Comparison of ENCODE assay signal across 22 cellular contexts in genomic region chr12:130139971-130140547, GRCh38. TPM values are rescaled to one million over a fixed set of nuclear protein-coding genes. Genes with fewer than 3 reads are reported as not detected.
DNase-seq lines count a peak whose midpoint lies in the region; ATAC-seq and TF ChIP-seq lines count a peak whose summit lies in the region.
"Had no signal": no experiment of that assay in that cellular context is flagged by ENCODE, and none has a peak within 500 bp of the region (broad histone marks: within the 10 kb centered on the region; RNA-seq: fewer than 3 reads in every experiment).

No MANE protein-coding gene starts in this region.

- H3K4me3 ChIP-seq in vagina (no peak overlapping the region), upper lobe of left lung (no peak overlapping the region)
- H3K4me3 ChIP-seq: SJSA1 had no signal

- H3K4me1 Mint-ChIP-seq in activated CD4-positive, alpha-beta memory T cell treated with anti-CD3 and anti-CD28 coated beads, Interleukin-2, amount 10 ng/mL, durations not matched to agents 7 days and 5 days, result no peaks in the 10 kb centered on the region
- H3K4me1 Mint-ChIP-seq: B cell had no signal

- peak; percentile 6 for DNase-seq in M059J (ENCODE audit: low read depth)
- peak; percentile 50 for DNase-seq in mucosa of gallbladder (ENCODE audit: low spot score)
- DNase-seq in vagina (ENCODE audit: extremely low spot score in 2 of 2), result no peak
- no peak for DNase-seq in activated CD4-positive, alpha-beta memory T cell treated with anti-CD3 and anti-CD28 coated beads, Interleukin-2, amount 10 ng/mL, durations not matched to agents 7 days and 5 days
- DNase-seq in superior temporal gyrus (ENCODE audit: extremely low spot score), result no peak
- DNase-seq in upper lobe of left lung, result no peak
- DNase-seq: CD8-positive, alpha-beta T cell; DMS 273 treated with DMSO at 0.1 percent for 48 hours; DMS79; GF-D8; NCI-H1092 treated with DMSO at 0.1 percent for 48 hours; NCI-H1436; NCI-H187 treated with DMSO at 0.1 percent for 48 hours; NCI-H2107; NCI-H524 treated with DMSO at 0.1 percent for 48 hours; NCI-H774; PC-3 had no signal

- no peaks in the 10 kb centered on the region for H3K27me3 Mint-ChIP-seq in activated CD4-positive, alpha-beta memory T cell treated with anti-CD3 and anti-CD28 coated beads, Interleukin-2, amount 10 ng/mL, durations not matched to agents 7 days and 5 days

- WGBS in upper lobe of left lung, 2 donors, result 74 to 77% methylated on average over 16 to 17 of the region's 17 CpGs

- CTCF ChIA-PET in activated CD4-positive, alpha-beta memory T cell treated with anti-CD3 and anti-CD28 coated beads, Interleukin-2, amount 10 ng/mL, durations not matched to agents 7 days and 5 days (lab: Charles Lee), result no interaction called here

- intact Hi-C loops in vagina (cut with DNase I), result no loop called here

- peak; percentile 91 for ATAC-seq in esophagus mucosa
- no peak for ATAC-seq in upper lobe of left lung (ENCODE audit: low FRiP score in 2 of 2)
- ATAC-seq: CD8-positive, alpha-beta T cell; PC-3 had no signal

- peak overlapping the region; percentile 42 for H3K27ac ChIP-seq in vagina
- no peak overlapping the region for H3K27ac ChIP-seq in upper lobe of left lung
- H3K27ac ChIP-seq: C4-2B, HL-60, SJSA1 had no signal

- H3K27me3 ChIP-seq in vagina (no peaks in the 10 kb centered on the region), upper lobe of left lung (no peaks in the 10 kb centered on the region)
- H3K27me3 ChIP-seq: SJSA1 had no signal

- TF ChIP-seq EP300 in upper lobe of left lung (IDR thresholded peaks at IDR 0.05), result no peak

- H3K4me3 Mint-ChIP-seq in activated CD4-positive, alpha-beta memory T cell treated with anti-CD3 and anti-CD28 coated beads, Interleukin-2, amount 10 ng/mL, durations not matched to agents 7 days and 5 days, result no peak overlapping the region
- H3K4me3 Mint-ChIP-seq: B cell; CD8-positive, alpha-beta T cell had no signal

- TF ChIP-seq POLR2A in vagina (IDR thresholded peaks at IDR 0.05), result no peak
- no peak for TF ChIP-seq POLR2A in upper lobe of left lung (IDR thresholded peaks at IDR 0.05)

- H3K36me3 Mint-ChIP-seq in activated CD4-positive, alpha-beta memory T cell treated with anti-CD3 and anti-CD28 coated beads, Interleukin-2, amount 10 ng/mL, durations not matched to agents 7 days and 5 days (ENCODE audit: low read depth), result no peaks in the 10 kb centered on the region
- H3K36me3 Mint-ChIP-seq: CD8-positive, alpha-beta T cell had no signal

- H3K9me3 Mint-ChIP-seq in activated CD4-positive, alpha-beta memory T cell treated with anti-CD3 and anti-CD28 coated beads, Interleukin-2, amount 10 ng/mL, durations not matched to agents 7 days and 5 days, result peaks cover 11% of the 10 kb centered on the region
- H3K9me3 Mint-ChIP-seq: CD8-positive, alpha-beta T cell had no signal

- POLR2A ChIA-PET in activated CD4-positive, alpha-beta memory T cell treated with anti-CD3 and anti-CD28 coated beads, Interleukin-2, amount 10 ng/mL, durations not matched to agents 7 days and 5 days (lab: Charles Lee), result no interaction called here

- H3K9me3 ChIP-seq in vagina, result no peaks in the 10 kb centered on the region
- H3K9me3 ChIP-seq in upper lobe of left lung, result no peaks in the 10 kb centered on the region

- H3K36me3 ChIP-seq in vagina, result no peaks in the 10 kb centered on the region
- no peaks in the 10 kb centered on the region for H3K36me3 ChIP-seq in upper lobe of left lung
- H3K36me3 ChIP-seq: SJSA1 had no signal

- TF ChIP-seq CTCF in vagina (IDR thresholded peaks at IDR 0.05), result no peak
- TF ChIP-seq CTCF in upper lobe of left lung (IDR thresholded peaks at IDR 0.05), result no peak

- H3K27ac Mint-ChIP-seq in activated CD4-positive, alpha-beta memory T cell treated with anti-CD3 and anti-CD28 coated beads, Interleukin-2, amount 10 ng/mL, durations not matched to agents 7 days and 5 days, result no peak overlapping the region
- H3K27ac Mint-ChIP-seq: B cell; CD8-positive, alpha-beta T cell had no signal

- peaks cover 16% of the 10 kb centered on the region for H3K4me1 ChIP-seq in vagina
- H3K4me1 ChIP-seq in upper lobe of left lung, result no peaks in the 10 kb centered on the region
- H3K4me1 ChIP-seq: SJSA1 had no signal

RNA-seq across cellular contexts. Expression of gene FZD10, which starts 22.2 kb away (rescaled TPM):
- not detected in 2 replicates for total RNA-seq in M059J (2014; rRNA removed; shearing (Covaris generic))
- total RNA-seq in esophagus mucosa, result 13.7 TPM
- 1.1 TPM for total RNA-seq in mucosa of gallbladder
- total RNA-seq in vagina, result 5.2 TPM
- not detected for total RNA-seq in activated CD4-positive, alpha-beta memory T cell treated with anti-CD3 and anti-CD28 coated beads, Interleukin-2, amount 10 ng/mL, durations not matched to agents 7 days and 5 days
- total RNA-seq in upper lobe of left lung, result 1 to 10 TPM in 3 of 6 donors, under 1 TPM in 2, not detected in 1; 0.46 to 2.6 (median 1.1) TPM
- total RNA-seq: B cell; CD8-positive, alpha-beta T cell; PC-3; SJSA1 had no signal

Comparison
In these comparisons a context has a peak if more than half of its experiments do, and no peak if none do; other contexts are left out.
1. DNase-seq: peak in M059J (single experiment) and mucosa of gallbladder (single experiment); none in vagina (0 of 2), activated CD4-positive, alpha-beta memory T cell treated with anti-CD3 and anti-CD28 coated beads, Interleukin-2, amount 10 ng/mL, durations not matched to agents 7 days and 5 days (single experiment), superior temporal gyrus (single experiment) and upper lobe of left lung (0 of 2).